In the genomic region with DNA sequence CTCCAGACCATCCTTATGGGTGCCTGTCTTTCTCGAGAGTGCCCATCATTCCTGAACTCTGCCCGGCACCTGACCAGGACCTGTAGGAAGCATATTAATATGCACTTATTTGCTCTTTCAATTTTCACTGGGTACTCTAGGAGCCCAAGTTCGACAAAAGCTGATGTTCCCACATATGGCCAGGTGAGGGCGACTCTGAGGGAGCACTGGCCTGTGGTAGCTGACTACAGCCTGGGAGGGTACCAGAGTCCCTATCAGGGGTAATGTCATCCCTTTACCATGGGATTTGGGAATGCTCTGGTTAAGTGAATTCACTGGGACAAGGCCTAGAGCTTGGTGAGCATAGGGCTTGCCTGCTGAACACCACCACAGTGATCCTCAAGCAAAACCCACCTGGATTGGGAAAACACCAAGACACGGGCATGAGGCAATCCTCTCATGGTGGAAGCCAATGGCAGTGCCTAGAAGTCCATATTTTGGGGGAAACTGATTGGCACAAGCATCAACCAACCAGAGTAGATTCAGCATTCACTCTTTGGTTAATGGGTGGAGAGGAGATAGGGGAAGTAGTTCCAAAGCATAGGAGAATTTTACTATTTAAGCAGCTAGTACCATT, we compare ENCODE assay signal across 9 cellular contexts.
DNase-seq lines count a peak whose midpoint lies in the region; ATAC-seq and TF ChIP-seq lines count a peak whose summit lies in the region.
"Had no signal": no experiment of that assay in that cellular context is flagged by ENCODE, and none has a peak within 500 bp of the region (broad histone marks: within the 10 kb centered on the region; RNA-seq: fewer than 3 reads in every experiment).

No MANE protein-coding gene starts in this region.

- H3K4me3 ChIP-seq in SJCRH30 (no peak overlapping the region), endodermal cell (ENCODE audit: low read length) (no peak overlapping the region)
- H3K4me3 ChIP-seq: SJSA1 had no signal

- H3K27me3 Mint-ChIP-seq in endodermal cell (ENCODE audit: insufficient read depth) = peaks cover 5% of the 10 kb centered on the region

- no peaks in the 10 kb centered on the region for H3K9me3 ChIP-seq in SJCRH30 (replicated peaks)
- no peaks in the 10 kb centered on the region for H3K9me3 ChIP-seq in endodermal cell (ENCODE audit: control insufficient read depth, low read length)
- H3K9me3 ChIP-seq: SJSA1 had no signal

- WGBS in endodermal cell (ENCODE audit: insufficient coverage in 1 of 2, insufficient read length in 1 of 2), 2 experiments = 56 to 67% methylated on average over 2 to 5 of the region's 5 CpGs

- H3K36me3 ChIP-seq in SJCRH30 (no peaks in the 10 kb centered on the region), endodermal cell (ENCODE audit: control insufficient read depth, insufficient read depth, low read length) (no peaks in the 10 kb centered on the region)
- H3K36me3 ChIP-seq: SJSA1 had no signal

- no peak overlapping the region for H3K4me3 Mint-ChIP-seq in endodermal cell

- peak; percentile 11 to 19 for DNase-seq in activated CD4-positive, alpha-beta T cell treated with anti-CD3 and anti-CD28 coated beads for 24 hours (ENCODE audit: low read depth in 2 of 2)
- DNase-seq in activated CD4-positive, alpha-beta T cell treated with anti-CD3 and anti-CD28 coated beads, Interleukin-2, amount 50 U/mL, for 1 hour = no peak
- peak; percentile 24 to 67 for DNase-seq in SJCRH30
- peak; percentile 89 for DNase-seq in endodermal cell
- DNase-seq in stimulated activated CD8-positive, alpha-beta memory T cell treated with anti-CD3 and anti-CD28 coated beads, Interleukin-7, amount 100 ng/mL, for 48 hours (ENCODE audit: extremely low read depth in 1 of 2, low read depth in 1 of 2) = peak; percentile 20 to 27
- no peak for DNase-seq in NCI-H510A treated with DMSO at 0.1 percent for 48 hours (lab: John Stamatoyannopoulos, UW)
- no peak for DNase-seq in NCI-H1105 treated with DMSO at 0.1 percent for 48 hours (lab: John Stamatoyannopoulos, UW)

- H3K4me1 ChIP-seq in SJCRH30 = no peaks in the 10 kb centered on the region
- H3K4me1 ChIP-seq in endodermal cell (ENCODE audit: control insufficient read depth, insufficient read depth, low read length) = no peaks in the 10 kb centered on the region
- H3K4me1 ChIP-seq: SJSA1 had no signal

- H3K4me1 Mint-ChIP-seq in endodermal cell = no peaks in the 10 kb centered on the region

- peak; percentile 83 for TF ChIP-seq CTCF in endodermal cell (conservative IDR thresholded peaks at IDR 0.05)

- H3K27me3 ChIP-seq in SJCRH30 (no peaks in the 10 kb centered on the region), endodermal cell (ENCODE audit: control insufficient read depth, insufficient read depth, low read length, poor library complexity, severe bottlenecking) (peaks cover 5% of the 10 kb centered on the region)
- H3K27me3 ChIP-seq: SJSA1 had no signal

- no peak overlapping the region for H3K27ac Mint-ChIP-seq in endodermal cell

- H3K9me3 Mint-ChIP-seq in endodermal cell = no peaks in the 10 kb centered on the region

- H3K27ac ChIP-seq in SJCRH30 = no peak overlapping the region
- H3K27ac ChIP-seq in endodermal cell (ENCODE audit: low read depth, low read length) = no peak overlapping the region
- H3K27ac ChIP-seq: SJSA1 had no signal

- H3K9ac ChIP-seq in endodermal cell (ENCODE audit: extremely low read depth, low read length, poor library complexity, severe bottlenecking) = no peak overlapping the region

- ATAC-seq in HG03097 (IDR thresholded peaks at IDR 0.05; ENCODE audit: low FRiP score, unreplicated experiment) = no peak

- H3K36me3 Mint-ChIP-seq in endodermal cell (ENCODE audit: low read depth) = no peaks in the 10 kb centered on the region

Comparison
In these comparisons a context has a peak if more than half of its experiments do, and no peak if none do; other contexts are left out.
1. DNase-seq: peak in activated CD4-positive, alpha-beta T cell treated with anti-CD3 and anti-CD28 coated beads for 24 hours (2 of 2), SJCRH30 (2 of 2), endodermal cell (single experiment) and stimulated activated CD8-positive, alpha-beta memory T cell treated with anti-CD3 and anti-CD28 coated beads, Interleukin-7, amount 100 ng/mL, for 48 hours (2 of 2); none in activated CD4-positive, alpha-beta T cell treated with anti-CD3 and anti-CD28 coated beads, Interleukin-2, amount 50 U/mL, for 1 hour (single experiment), NCI-H510A treated with DMSO at 0.1 percent for 48 hours (single experiment) and NCI-H1105 treated with DMSO at 0.1 percent for 48 hours (single experiment).